2 cellular contexts compared by ENCODE assay signal in genomic region chr21:39377444-39378050, GRCh38.
TF ChIP-seq lines count a peak whose summit lies in the region.

No MANE protein-coding gene starts in this region.

TF ChIP-seq in HCT116, 20 proteins besides CTCF, POLR2A, EP300 and RAD21:
- TF ChIP-seq ZBTB33 (IDR thresholded peaks at IDR 0.05; ENCODE audit: extremely low read depth, insufficient replicate concordance, low read length) (no peak), REST (IDR thresholded peaks at IDR 0.05; ENCODE audit: low read depth) (no peak), SP1 (IDR thresholded peaks at IDR 0.05; ENCODE audit: low read depth) (no peak), TCF7L2 (IDR thresholded peaks at IDR 0.05; ENCODE audit: borderline replicate concordance, extremely low read depth, insufficient read depth, insufficient read length) (no peak), ATF3 (IDR thresholded peaks at IDR 0.05) (no peak), POLR2AphosphoS5 (IDR thresholded peaks at IDR 0.05; ENCODE audit: low read depth, low read length) (no peak), SIN3A (IDR thresholded peaks at IDR 0.05; ENCODE audit: low read depth) (no peak), EZH2phosphoT487 (IDR thresholded peaks at IDR 0.05; ENCODE audit: borderline replicate concordance) (no peak), JUND (IDR thresholded peaks at IDR 0.05) (no peak)

TF ChIP-seq in endothelial cell of umbilical vein, 7 proteins besides CTCF, POLR2A, EP300 and RAD21:
- TF ChIP-seq EZH2 (IDR thresholded peaks at IDR 0.05; ENCODE audit: borderline replicate concordance, low read depth, low read length, severe bottlenecking) (no peak), MAX (IDR thresholded peaks at IDR 0.05; ENCODE audit: insufficient read depth, insufficient read length) (no peak), MYC (IDR thresholded peaks at IDR 0.05; ENCODE audit: low read depth, low read length) (no peak), FOS (IDR thresholded peaks at IDR 0.05; ENCODE audit: borderline replicate concordance, insufficient read depth, low read length) (no peak), POLR2AphosphoS5 (IDR thresholded peaks at IDR 0.05; ENCODE audit: insufficient read depth, low read depth, low read length) (no peak), GATA2 (IDR thresholded peaks at IDR 0.05; ENCODE audit: insufficient read depth, insufficient read length, low read depth, low read length) (no peak), JUN (IDR thresholded peaks at IDR 0.05; ENCODE audit: borderline replicate concordance, insufficient read depth, insufficient read length, low read depth) (no peak)
